21 cellular contexts compared by ENCODE assay signal in genomic region chr6:51505451-51505850, GRCh38.
DNase-seq lines count a peak whose midpoint lies in the region; ATAC-seq, FAIRE-seq and TF ChIP-seq lines count a peak whose summit lies in the region.
"Had no signal": no experiment of that assay in that cellular context is flagged by ENCODE, and none has a peak within 500 bp of the region (broad histone marks: within the 10 kb centered on the region; RNA-seq: fewer than 3 reads in every experiment).

No MANE protein-coding gene starts in this region.

- H3K4me3 Mint-ChIP-seq in activated naive CD8-positive, alpha-beta T cell treated with anti-CD3 and anti-CD28 coated beads for 36 hours, result no peak overlapping the region
- H3K4me3 Mint-ChIP-seq: B cell; CD4-positive, alpha-beta T cell; CD8-positive, alpha-beta T cell had no signal

- DNase-seq in bronchial epithelial cell (ENCODE audit: low read depth) (peak; percentile 47), keratinocyte (ENCODE audit: low read depth, low spot score) (no peak), left colon (no peak)
- no peak for DNase-seq in activated naive CD8-positive, alpha-beta T cell treated with anti-CD3 and anti-CD28 coated beads for 36 hours
- DNase-seq: AML-193; Caco-2; Calu3; CD4-positive, alpha-beta T cell; CD8-positive, alpha-beta T cell; DMS79 treated with DMSO at 0.1 percent for 48 hours; GF-D8 had no signal

- no peaks in the 10 kb centered on the region for H4K20me1 ChIP-seq in keratinocyte (ENCODE audit: control insufficient read depth, extremely low read depth, insufficient read depth, low read length)
- H4K20me1 ChIP-seq: BLaER1 treated with 17β-estradiol and CSF1 and Interleukin-3, amounts not matched to agents 10 nM and 100 nM had no signal

- no peaks in the 10 kb centered on the region for H3K79me2 ChIP-seq in keratinocyte (ENCODE audit: control insufficient read depth, insufficient read depth, low read length)

- no peaks in the 10 kb centered on the region for H3K27me3 Mint-ChIP-seq in activated naive CD8-positive, alpha-beta T cell treated with anti-CD3 and anti-CD28 coated beads for 36 hours
- H3K27me3 Mint-ChIP-seq: B cell; CD4-positive, alpha-beta T cell had no signal

- peaks cover 3% of the 10 kb centered on the region for H3K9me3 Mint-ChIP-seq in activated naive CD8-positive, alpha-beta T cell treated with anti-CD3 and anti-CD28 coated beads for 36 hours

- H3K4me2 ChIP-seq in keratinocyte (ENCODE audit: control insufficient read depth, extremely low read depth, insufficient read depth, low read depth, low read length), result no peak overlapping the region
- H3K4me2 ChIP-seq: A549; BLaER1 treated with 17β-estradiol and CSF1 and Interleukin-3, amounts not matched to agents 10 nM and 100 nM had no signal

- TF ChIP-seq CTCF in bronchial epithelial cell (IDR thresholded peaks at IDR 0.05; ENCODE audit: insufficient read depth, low read length, severe bottlenecking) (no peak), keratinocyte (optimal IDR thresholded peaks at IDR 0.05 in 1 of 3, IDR thresholded peaks at IDR 0.05 in 1 of 3, conservative IDR thresholded peaks at IDR 0.05 in 1 of 3; ENCODE audit: extremely low read depth in 1 of 3, insufficient read depth in 2 of 3, low read length in 3 of 3) (no peak)

- ATAC-seq in esophagus mucosa (peak; percentile 62), HG03045 (IDR thresholded peaks at IDR 0.05; ENCODE audit: unreplicated experiment) (no peak), left colon (no peak)
- ATAC-seq: A549; CD8-positive, alpha-beta T cell had no signal

- no peak overlapping the region for H3K27ac Mint-ChIP-seq in activated naive CD8-positive, alpha-beta T cell treated with anti-CD3 and anti-CD28 coated beads for 36 hours
- H3K27ac Mint-ChIP-seq: B cell; CD4-positive, alpha-beta T cell; CD8-positive, alpha-beta T cell had no signal

- FAIRE-seq in bronchial epithelial cell (lab: Jason Lieb, UNC) (no peak), keratinocyte (lab: Jason Lieb, UNC) (peak; percentile 51)
- FAIRE-seq: A549, G401.6, GM12891, GM19239 had no signal

- H3K9me3 ChIP-seq in keratinocyte (ENCODE audit: control insufficient read depth, low read depth, low read length), result no peaks in the 10 kb centered on the region
- H3K9me3 ChIP-seq: A549; BLaER1 treated with 17β-estradiol and CSF1 and Interleukin-3, amounts not matched to agents 10 nM and 100 nM; Caco-2 had no signal

- H3K27me3 ChIP-seq in bronchial epithelial cell (ENCODE audit: control insufficient read depth, insufficient read depth, low read length), result no peaks in the 10 kb centered on the region
- H3K27me3 ChIP-seq in keratinocyte (ENCODE audit: control insufficient read depth, extremely low read depth, insufficient read depth, low read length), result no peaks in the 10 kb centered on the region
- H3K27me3 ChIP-seq: BLaER1 treated with 17β-estradiol and CSF1 and Interleukin-3, amounts not matched to agents 10 nM and 100 nM had no signal

- no peak overlapping the region for H3K27ac ChIP-seq in keratinocyte (ENCODE audit: control insufficient read depth, insufficient read depth, low read length)
- H3K27ac ChIP-seq: 22Rv1; A549; BLaER1 treated with 17β-estradiol and CSF1 and Interleukin-3, amounts not matched to agents 10 nM and 100 nM; C4-2B had no signal

- no peaks in the 10 kb centered on the region for H3K4me1 Mint-ChIP-seq in activated naive CD8-positive, alpha-beta T cell treated with anti-CD3 and anti-CD28 coated beads for 36 hours
- H3K4me1 Mint-ChIP-seq: B cell had no signal

- peaks cover 7% of the 10 kb centered on the region for H3K4me1 ChIP-seq in keratinocyte (ENCODE audit: control insufficient read depth, extremely low read depth, insufficient read depth, low read length)
- H3K4me1 ChIP-seq: A549; BLaER1 treated with 17β-estradiol and CSF1 and Interleukin-3, amounts not matched to agents 10 nM and 100 nM; Caco-2 had no signal

- no peaks in the 10 kb centered on the region for H3K36me3 Mint-ChIP-seq in activated naive CD8-positive, alpha-beta T cell treated with anti-CD3 and anti-CD28 coated beads for 36 hours
- H3K36me3 Mint-ChIP-seq: CD8-positive, alpha-beta T cell had no signal

- H3K9me1 ChIP-seq in keratinocyte (ENCODE audit: control insufficient read depth, extremely low read depth, insufficient read depth, low read length), result no peaks in the 10 kb centered on the region

- H3K9ac ChIP-seq in keratinocyte (ENCODE audit: control insufficient read depth, extremely low read depth, insufficient read depth, low read length), result no peak overlapping the region
- H3K9ac ChIP-seq: BLaER1 treated with 17β-estradiol and CSF1 and Interleukin-3, amounts not matched to agents 10 nM and 100 nM had no signal

- no peak overlapping the region for H2AFZ ChIP-seq in keratinocyte (ENCODE audit: control insufficient read depth, low read length)

- no peak overlapping the region for H3K4me3 ChIP-seq in bronchial epithelial cell (ENCODE audit: low read depth, low read length)
- no peak overlapping the region for H3K4me3 ChIP-seq in keratinocyte (ENCODE audit: control insufficient read depth in 2 of 3, extremely low read depth in 1 of 3, insufficient read depth in 2 of 3, low read depth in 1 of 3, low read length in 3 of 3)
- H3K4me3 ChIP-seq: A549; BLaER1 treated with 17β-estradiol and CSF1 and Interleukin-3, amounts not matched to agents 10 nM and 100 nM had no signal

- H3K36me3 ChIP-seq in bronchial epithelial cell (ENCODE audit: control insufficient read depth, insufficient read depth, low read length) (no peaks in the 10 kb centered on the region), keratinocyte (ENCODE audit: control insufficient read depth in 2 of 2, extremely low read depth in 1 of 2, insufficient read depth in 2 of 2, low read length in 2 of 2) (no peaks in the 10 kb centered on the region)
- H3K36me3 ChIP-seq: BLaER1 treated with 17β-estradiol and CSF1 and Interleukin-3, amounts not matched to agents 10 nM and 100 nM had no signal

- intact Hi-C loops in left colon (cut with DNase I, micrococcal nuclease), result no loop called here

- dilution Hi-C loops in keratinocyte (cut with MboI; ENCODE audit: extremely low pct_ligation_motif_present, low sequenced_read_pairs), result no loop called here
